In genomic region chr10:74575912-74576311, GRCh38 we compare ENCODE assay signal across 22 cellular contexts.
DNase-seq lines count a peak whose midpoint lies in the region; ATAC-seq and TF ChIP-seq lines count a peak whose summit lies in the region.
"Had no signal": no experiment of that assay in that cellular context is flagged by ENCODE, and none has a peak within 500 bp of the region (broad histone marks: within the 10 kb centered on the region; RNA-seq: fewer than 3 reads in every experiment).

No MANE protein-coding gene starts in this region.

- intact Hi-C loops in activated T-helper 1 cell treated with anti-CD3 and anti-CD28 coated beads, Interleukin-12 subunit alpha, Interleukin-12 subunit beta, Interleukin-2, Interleukin-4 antibody, amounts not matched to agents 30 ng/mL and 10 ng/mL and 1 ng/mL, durations not matched to agents 14 hours and 24 hours and 36 hours (cut with micrococcal nuclease), result no loop called here

- H3K36me3 Mint-ChIP-seq in activated naive CD4-positive, alpha-beta T cell treated with anti-CD3 and anti-CD28 coated beads, Interleukin-2, amount 50 U/mL, for 24 hours, result peaks cover 28% of the 10 kb centered on the region
- H3K36me3 Mint-ChIP-seq in activated naive CD4-positive, alpha-beta T cell treated with anti-CD3 and anti-CD28 coated beads, Interleukin-2, amount 50 U/mL, for 72 hours, result peaks cover 17 to 43% of the 10 kb centered on the region in 2 donors
- peaks cover 25% of the 10 kb centered on the region for H3K36me3 Mint-ChIP-seq in activated T-helper 1 cell treated with anti-CD3 and anti-CD28 coated beads, Interleukin-12 subunit alpha, Interleukin-12 subunit beta, Interleukin-2, Interleukin-4 antibody, amounts not matched to agents 30 ng/mL and 10 ng/mL and 1 ng/mL, durations not matched to agents 14 hours and 24 hours and 36 hours (ENCODE audit: low read depth)
- H3K36me3 Mint-ChIP-seq in stimulated activated naive B cell treated with anti-CD40 and anti-IgM and Interleukin-4, amounts not matched to agents 10 μg/mL and 1 μg/mL and 100 μg/mL, for 72 hours, result peaks cover 44 to 59% of the 10 kb centered on the region in 2 donors

- peaks cover 32% of the 10 kb centered on the region for H3K4me1 Mint-ChIP-seq in activated naive CD4-positive, alpha-beta T cell treated with anti-CD3 and anti-CD28 coated beads, Interleukin-2, amount 50 U/mL, for 24 hours
- H3K4me1 Mint-ChIP-seq in activated T-helper 1 cell treated with anti-CD3 and anti-CD28 coated beads, Interleukin-12 subunit alpha, Interleukin-12 subunit beta, Interleukin-2, Interleukin-4 antibody, amounts not matched to agents 30 ng/mL and 10 ng/mL and 1 ng/mL, durations not matched to agents 14 hours and 24 hours and 36 hours (ENCODE audit: low read depth), result peaks cover 9% of the 10 kb centered on the region
- peaks cover 16 to 30% of the 10 kb centered on the region in 2 donors for H3K4me1 Mint-ChIP-seq in stimulated activated naive B cell treated with anti-CD40 and anti-IgM and Interleukin-4, amounts not matched to agents 10 μg/mL and 1 μg/mL and 100 μg/mL, for 72 hours

- H3K9me3 ChIP-seq in HEK293 (ENCODE audit: control insufficient read depth, insufficient read depth, low read depth, low read length), result no peaks in the 10 kb centered on the region
- H3K9me3 ChIP-seq: Peyer's patch had no signal

- H3K4me3 ChIP-seq in HEK293 (ENCODE audit: low read depth, low read length), result no peak overlapping the region
- H3K4me3 ChIP-seq: Peyer's patch, SK-N-MC had no signal

- H3K36me3 ChIP-seq in HEK293 (ENCODE audit: control insufficient read depth in 2 of 2, insufficient read depth in 1 of 2, low read length in 2 of 2), result no peaks in the 10 kb centered on the region
- H3K36me3 ChIP-seq: Peyer's patch had no signal

- DNase-seq in activated naive CD4-positive, alpha-beta T cell treated with anti-CD3 and anti-CD28 coated beads, Interleukin-2, amount 50 U/mL, for 72 hours (ENCODE audit: low spot score in 2 of 2), result no peak
- DNase-seq in activated T-helper 1 cell treated with anti-CD3 and anti-CD28 coated beads, Interleukin-12 subunit alpha, Interleukin-12 subunit beta, Interleukin-2, Interleukin-4 antibody, amounts not matched to agents 30 ng/mL and 10 ng/mL and 1 ng/mL, durations not matched to agents 14 hours and 24 hours and 36 hours (ENCODE audit: low spot score), result no peak
- DNase-seq in stimulated activated naive B cell treated with anti-CD40 and anti-IgM and Interleukin-4, amounts not matched to agents 10 μg/mL and 1 μg/mL and 100 μg/mL, for 72 hours, result no peak
- DNase-seq in ureter (ENCODE audit: low spot score), result no peak
- DNase-seq: CD4-positive, alpha-beta T cell; HCEC 1CT; NCI-H1092; NCI-H1417 treated with DMSO at 0.1 percent for 48 hours; NCI-H1694 treated with DMSO at 0.1 percent for 48 hours; NCI-H2081; NCI-H2171; NCI-H226; NCI-H510A; NCI-H69; OCI-M1; Peyer's patch; SIG-M5 had no signal

- TF ChIP-seq CTCF in HEK293 (tag by site-specific recombination; IDR thresholded peaks at IDR 0.05), result no peak

- POLR2A ChIA-PET in HEK293 (lab: Yijun Ruan, JAX), result no interaction called here

- ATAC-seq in activated naive CD4-positive, alpha-beta T cell treated with anti-CD3 and anti-CD28 coated beads, Interleukin-2, amount 50 U/mL, for 72 hours, result no peak
- ATAC-seq in stimulated activated naive B cell treated with anti-CD40 and anti-IgM and Interleukin-4, amounts not matched to agents 10 μg/mL and 1 μg/mL and 100 μg/mL, for 72 hours (replicated peaks), result no peak
- ATAC-seq in HG03039 (IDR thresholded peaks at IDR 0.05; ENCODE audit: unreplicated experiment) (no peak), GM18520 (IDR thresholded peaks at IDR 0.05; ENCODE audit: unreplicated experiment) (no peak)

- CTCF ChIA-PET in HEK293 (lab: Yijun Ruan, JAX), result no interaction called here

- H3K9me3 Mint-ChIP-seq in activated naive CD4-positive, alpha-beta T cell treated with anti-CD3 and anti-CD28 coated beads, Interleukin-2, amount 50 U/mL, for 24 hours, result peaks cover 5% of the 10 kb centered on the region
- peaks cover 8 to 26% of the 10 kb centered on the region in 2 donors for H3K9me3 Mint-ChIP-seq in activated naive CD4-positive, alpha-beta T cell treated with anti-CD3 and anti-CD28 coated beads, Interleukin-2, amount 50 U/mL, for 72 hours
- peaks cover 12% of the 10 kb centered on the region for H3K9me3 Mint-ChIP-seq in activated T-helper 1 cell treated with anti-CD3 and anti-CD28 coated beads, Interleukin-12 subunit alpha, Interleukin-12 subunit beta, Interleukin-2, Interleukin-4 antibody, amounts not matched to agents 30 ng/mL and 10 ng/mL and 1 ng/mL, durations not matched to agents 14 hours and 24 hours and 36 hours
- peaks cover 4 to 8% of the 10 kb centered on the region in 2 donors for H3K9me3 Mint-ChIP-seq in stimulated activated naive B cell treated with anti-CD40 and anti-IgM and Interleukin-4, amounts not matched to agents 10 μg/mL and 1 μg/mL and 100 μg/mL, for 72 hours

- no peaks in the 10 kb centered on the region for H3K27me3 Mint-ChIP-seq in activated naive CD4-positive, alpha-beta T cell treated with anti-CD3 and anti-CD28 coated beads, Interleukin-2, amount 50 U/mL, for 24 hours
- no peaks in the 10 kb centered on the region for H3K27me3 Mint-ChIP-seq in activated T-helper 1 cell treated with anti-CD3 and anti-CD28 coated beads, Interleukin-12 subunit alpha, Interleukin-12 subunit beta, Interleukin-2, Interleukin-4 antibody, amounts not matched to agents 30 ng/mL and 10 ng/mL and 1 ng/mL, durations not matched to agents 14 hours and 24 hours and 36 hours (ENCODE audit: insufficient read depth)
- H3K27me3 Mint-ChIP-seq in stimulated activated naive B cell treated with anti-CD40 and anti-IgM and Interleukin-4, amounts not matched to agents 10 μg/mL and 1 μg/mL and 100 μg/mL, for 72 hours, result no peaks in the 10 kb centered on the region
- H3K27me3 Mint-ChIP-seq: CD4-positive, alpha-beta T cell had no signal

- no peak overlapping the region for H3K27ac ChIP-seq in HEK293 (ENCODE audit: extremely low read depth, low read depth, low read length)
- H3K27ac ChIP-seq: Peyer's patch, SK-N-MC had no signal

- peak overlapping the region; percentile 6 for H3K27ac Mint-ChIP-seq in activated naive CD4-positive, alpha-beta T cell treated with anti-CD3 and anti-CD28 coated beads, Interleukin-2, amount 50 U/mL, for 24 hours
- H3K27ac Mint-ChIP-seq in activated naive CD4-positive, alpha-beta T cell treated with anti-CD3 and anti-CD28 coated beads, Interleukin-2, amount 50 U/mL, for 72 hours, result peak overlapping the region in 1 of 2 donors; percentile 31
- H3K27ac Mint-ChIP-seq in activated T-helper 1 cell treated with anti-CD3 and anti-CD28 coated beads, Interleukin-12 subunit alpha, Interleukin-12 subunit beta, Interleukin-2, Interleukin-4 antibody, amounts not matched to agents 30 ng/mL and 10 ng/mL and 1 ng/mL, durations not matched to agents 14 hours and 24 hours and 36 hours, result peak overlapping the region; percentile 18
- peak overlapping the region; percentile 1 for H3K27ac Mint-ChIP-seq in stimulated activated naive B cell treated with anti-CD40 and anti-IgM and Interleukin-4, amounts not matched to agents 10 μg/mL and 1 μg/mL and 100 μg/mL, for 72 hours
- H3K27ac Mint-ChIP-seq: CD4-positive, alpha-beta T cell had no signal

- no peak overlapping the region for H3K4me3 Mint-ChIP-seq in activated naive CD4-positive, alpha-beta T cell treated with anti-CD3 and anti-CD28 coated beads, Interleukin-2, amount 50 U/mL, for 24 hours
- H3K4me3 Mint-ChIP-seq in activated T-helper 1 cell treated with anti-CD3 and anti-CD28 coated beads, Interleukin-12 subunit alpha, Interleukin-12 subunit beta, Interleukin-2, Interleukin-4 antibody, amounts not matched to agents 30 ng/mL and 10 ng/mL and 1 ng/mL, durations not matched to agents 14 hours and 24 hours and 36 hours, result no peak overlapping the region
- peak overlapping the region; percentile 7 to 26 for H3K4me3 Mint-ChIP-seq in stimulated activated naive B cell treated with anti-CD40 and anti-IgM and Interleukin-4, amounts not matched to agents 10 μg/mL and 1 μg/mL and 100 μg/mL, for 72 hours
- H3K4me3 Mint-ChIP-seq: CD4-positive, alpha-beta T cell had no signal

- no peaks in the 10 kb centered on the region for H3K4me1 ChIP-seq in HEK293 (ENCODE audit: control insufficient read depth, insufficient read depth, low read length)
- H3K4me1 ChIP-seq: Peyer's patch had no signal

TF ChIP-seq in HEK293, 187 proteins besides CTCF, POLR2A, EP300 and RAD21 (continues in another document):
- TF ChIP-seq ZNF560 (tag by site-specific recombination; IDR thresholded peaks at IDR 0.05; ENCODE audit: borderline replicate concordance), result no peak
- TF ChIP-seq ZNF843 (tag by site-specific recombination; IDR thresholded peaks at IDR 0.05), result no peak
- TF ChIP-seq PRDM1 (tag by site-specific recombination; IDR thresholded peaks at IDR 0.05), result peak; percentile 94
- no peak for TF ChIP-seq ZNF449 (tag by site-specific recombination; IDR thresholded peaks at IDR 0.05)
- no peak for TF ChIP-seq ZIC2 (tag by site-specific recombination; IDR thresholded peaks at IDR 0.05)

Comparison
In these comparisons a context has a peak if more than half of its experiments do, and no peak if none do; other contexts are left out.
1. H3K4me3 Mint-ChIP-seq: peak in stimulated activated naive B cell treated with anti-CD40 and anti-IgM and Interleukin-4, amounts not matched to agents 10 μg/mL and 1 μg/mL and 100 μg/mL, for 72 hours (2 of 2); none in activated naive CD4-positive, alpha-beta T cell treated with anti-CD3 and anti-CD28 coated beads, Interleukin-2, amount 50 U/mL, for 24 hours (single experiment) and activated T-helper 1 cell treated with anti-CD3 and anti-CD28 coated beads, Interleukin-12 subunit alpha, Interleukin-12 subunit beta, Interleukin-2, Interleukin-4 antibody, amounts not matched to agents 30 ng/mL and 10 ng/mL and 1 ng/mL, durations not matched to agents 14 hours and 24 hours and 36 hours (single experiment).